Comparison of ENCODE assay signal across 14 cellular contexts in the genomic region with DNA sequence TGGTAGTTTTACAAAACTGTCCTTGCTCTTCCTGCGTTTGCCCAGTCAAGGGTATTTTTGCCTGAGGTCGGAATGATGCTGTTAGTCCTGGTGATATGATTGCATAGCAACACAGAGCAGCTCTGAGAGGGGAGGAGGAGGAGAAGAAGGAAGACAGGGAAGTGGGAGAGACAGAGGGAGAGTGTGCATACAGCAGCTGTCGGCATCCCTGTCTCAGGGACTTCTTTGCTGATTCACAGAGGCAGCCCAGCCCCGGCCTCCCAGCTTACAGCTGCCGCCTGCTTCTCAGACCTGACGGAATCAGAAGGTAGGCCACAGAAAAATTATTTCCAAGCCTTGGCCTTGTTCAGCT. TPM values are rescaled to one million over a fixed set of nuclear protein-coding genes. Genes with fewer than 3 reads are reported as not detected.
DNase-seq lines count a peak whose midpoint lies in the region; ATAC-seq and TF ChIP-seq lines count a peak whose summit lies in the region.
"Had no signal": no experiment of that assay in that cellular context is flagged by ENCODE, and none has a peak within 500 bp of the region (broad histone marks: within the 10 kb centered on the region; RNA-seq: fewer than 3 reads in every experiment).

No MANE protein-coding gene starts in this region.

- intact Hi-C loops in sciatic nerve (cut with DNase I), result no loop called here

- peak overlapping the region; percentile 48 to 60 for H3K27ac Mint-ChIP-seq in T-cell
- H3K27ac Mint-ChIP-seq: activated CD4-positive, alpha-beta T cell treated with anti-CD3 and anti-CD28 coated beads, Interleukin-2, amount 10 ng/mL, durations not matched to agents 24 days and 14 days had no signal

- H3K4me3 ChIP-seq in fibroblast of the aortic adventitia (ENCODE audit: low read depth, low read length), result peak overlapping the region; percentile 28
- H3K4me3 ChIP-seq: body of pancreas, heart left ventricle, transverse colon had no signal

- ATAC-seq in T-cell (replicated peaks in 1 of 4) (peak in 3 of 4 experiments; percentile 12 to 31 (median 23)), sciatic nerve (peak; percentile 36), HG03571 (IDR thresholded peaks at IDR 0.05; ENCODE audit: unreplicated experiment) (no peak), GM21723 (IDR thresholded peaks at IDR 0.05; ENCODE audit: unreplicated experiment) (no peak)
- ATAC-seq: body of pancreas had no signal

- peak; percentile 17 for DNase-seq in activated CD8-positive, alpha-beta memory T cell treated with anti-CD3 and anti-CD28 coated beads, Interleukin-2, amount 50 U/mL, for 4 hours
- no peak for DNase-seq in activated CD8-positive, alpha-beta memory T cell treated with anti-CD3 and anti-CD28 coated beads for 24 hours
- DNase-seq in T-cell (peak in 1 of 34 experiments; percentile 6), fibroblast of the aortic adventitia (ENCODE audit: low read depth) (peak; percentile 35), sciatic nerve (ENCODE audit: low spot score) (no peak), 8988T (no peak)
- DNase-seq: activated CD4-positive, alpha-beta T cell treated with anti-CD3 and anti-CD28 coated beads, Interleukin-2, amount 10 ng/mL, durations not matched to agents 24 days and 14 days; body of pancreas; heart left ventricle; naive B cell; NCI-H2081; transverse colon had no signal

- peak overlapping the region in 2 of 3 donors; percentile 32 to 34 for H3K4me3 Mint-ChIP-seq in T-cell
- H3K4me3 Mint-ChIP-seq: activated CD4-positive, alpha-beta T cell treated with anti-CD3 and anti-CD28 coated beads, Interleukin-2, amount 10 ng/mL, durations not matched to agents 24 days and 14 days had no signal

- peaks cover 8 to 21% (median 13%) of the 10 kb centered on the region in 3 donors for H3K4me1 Mint-ChIP-seq in T-cell
- H3K4me1 Mint-ChIP-seq: activated CD4-positive, alpha-beta T cell treated with anti-CD3 and anti-CD28 coated beads, Interleukin-2, amount 10 ng/mL, durations not matched to agents 24 days and 14 days had no signal

- TF ChIP-seq CTCF in fibroblast of the aortic adventitia (IDR thresholded peaks at IDR 0.05; ENCODE audit: insufficient read depth, low read length), result no peak

- CTCF ChIA-PET in T-cell (lab: Charles Lee), result no interaction called here

- no peaks in the 10 kb centered on the region for H3K36me3 Mint-ChIP-seq in T-cell
- H3K36me3 Mint-ChIP-seq: naive B cell had no signal

- H3K9me3 Mint-ChIP-seq in T-cell, result no peaks in the 10 kb centered on the region
- H3K9me3 Mint-ChIP-seq: activated CD4-positive, alpha-beta T cell treated with anti-CD3 and anti-CD28 coated beads, Interleukin-2, amount 10 ng/mL, durations not matched to agents 24 days and 14 days had no signal

- peaks cover 0 to 27% of the 10 kb centered on the region in 2 donors for H3K27me3 Mint-ChIP-seq in T-cell
- H3K27me3 Mint-ChIP-seq: activated CD4-positive, alpha-beta T cell treated with anti-CD3 and anti-CD28 coated beads, Interleukin-2, amount 10 ng/mL, durations not matched to agents 24 days and 14 days had no signal

- POLR2A ChIA-PET in T-cell (lab: Charles Lee), result no interaction called here

RNA-seq across cellular contexts. Expression of gene DRP2, which starts 0.2 kb away (rescaled TPM):
- total RNA-seq in T-cell (under 1 TPM; 0.07 to 0.28 (median 0.13) TPM), fibroblast of the aortic adventitia (ENCODE audit: low replicate concordance) (0.41 and 1.8 TPM in 2 replicates), sciatic nerve (381 TPM)
- total RNA-seq: body of pancreas had no signal

Comparison
In these comparisons a context has a peak if more than half of its experiments do, and no peak if none do; other contexts are left out.
1. DNase-seq: peak in activated CD8-positive, alpha-beta memory T cell treated with anti-CD3 and anti-CD28 coated beads, Interleukin-2, amount 50 U/mL, for 4 hours (single experiment) and fibroblast of the aortic adventitia (single experiment); none in activated CD8-positive, alpha-beta memory T cell treated with anti-CD3 and anti-CD28 coated beads for 24 hours (single experiment), sciatic nerve (single experiment) and 8988T (single experiment).
2. ATAC-seq: peak in T-cell (3 of 4) and sciatic nerve (single experiment); none in HG03571 (single experiment) and GM21723 (single experiment).
3. RNA of gene DRP2, which starts 0.2 kb away (total RNA-seq): 381 TPM in sciatic nerve (single experiment); 0.41 to 1.8 TPM in fibroblast of the aortic adventitia and 0.07 to 0.28 TPM in T-cell; every median in the first group is over 100 times any median in the second.